In genomic region chr1:247966520-247967204, GRCh38 we compare ENCODE assay signal across 17 cellular contexts. TPM values are rescaled to one million over a fixed set of nuclear protein-coding genes. Genes with fewer than 3 reads are reported as not detected.
DNase-seq lines count a peak whose midpoint lies in the region; ATAC-seq and TF ChIP-seq lines count a peak whose summit lies in the region.
"Had no signal": no experiment of that assay in that cellular context is flagged by ENCODE, and none has a peak within 500 bp of the region (broad histone marks: within the 10 kb centered on the region; RNA-seq: fewer than 3 reads in every experiment).

No MANE protein-coding gene starts in this region.

- H3K27me3 Mint-ChIP-seq in activated CD4-positive, alpha-beta T cell treated with anti-CD3 and anti-CD28 coated beads for 36 hours, result no peaks in the 10 kb centered on the region
- no peaks in the 10 kb centered on the region for H3K27me3 Mint-ChIP-seq in CD4-positive, alpha-beta T cell

- H3K9me3 Mint-ChIP-seq in activated CD4-positive, alpha-beta T cell treated with anti-CD3 and anti-CD28 coated beads for 36 hours (ENCODE audit: low read depth), result peaks cover 4% of the 10 kb centered on the region
- no peaks in the 10 kb centered on the region for H3K9me3 Mint-ChIP-seq in CD4-positive, alpha-beta T cell

- ATAC-seq in GM19395 (IDR thresholded peaks at IDR 0.05; ENCODE audit: unreplicated experiment) (peak; percentile 95), HG02798 (IDR thresholded peaks at IDR 0.05; ENCODE audit: poor library complexity, unreplicated experiment) (peak; percentile 68), HG03469 (IDR thresholded peaks at IDR 0.05; ENCODE audit: unreplicated experiment) (peak; percentile 82)
- no peak for ATAC-seq in activated CD4-positive, alpha-beta T cell treated with anti-CD3 and anti-CD28 coated beads for 36 hours
- ATAC-seq in CD4-positive, alpha-beta T cell (ENCODE audit: poor library complexity), result no peak
- ATAC-seq: activated T-cell treated with anti-CD3 and anti-CD28 coated beads, Interleukin-2, amount 50 U/mL, for 72 hours had no signal

- H3K36me3 Mint-ChIP-seq in activated CD4-positive, alpha-beta T cell treated with anti-CD3 and anti-CD28 coated beads for 36 hours (ENCODE audit: low read depth), result peaks cover 11% of the 10 kb centered on the region
- peaks cover 15% of the 10 kb centered on the region for H3K36me3 Mint-ChIP-seq in CD4-positive, alpha-beta T cell (ENCODE audit: low read depth)

- no peaks in the 10 kb centered on the region for H3K36me3 ChIP-seq in hepatocyte (replicated peaks; ENCODE audit: insufficient read depth, low read depth)
- H3K36me3 ChIP-seq: vagina had no signal

- no peak overlapping the region for H2AFZ ChIP-seq in hepatocyte

- POLR2A ChIA-PET in activated CD4-positive, alpha-beta T cell treated with anti-CD3 and anti-CD28 coated beads for 36 hours (lab: Charles Lee), result no interaction called here
- POLR2A ChIA-PET in CD4-positive, alpha-beta T cell (lab: Charles Lee), result no interaction called here

- H3K4me1 ChIP-seq in hepatocyte (ENCODE audit: insufficient read depth), result no peaks in the 10 kb centered on the region
- H3K4me1 ChIP-seq: vagina had no signal

- H3K27ac ChIP-seq in hepatocyte, result no peak overlapping the region
- no peak overlapping the region for H3K27ac ChIP-seq in CD4-positive, alpha-beta T cell (ENCODE audit: low read depth, low read length)
- H3K27ac ChIP-seq: vagina, VCaP had no signal

- intact Hi-C loops in activated CD4-positive, alpha-beta T cell treated with anti-CD3 and anti-CD28 coated beads for 36 hours (cut with DNase I, micrococcal nuclease), result no loop called here
- intact Hi-C loops in CD4-positive, alpha-beta T cell (cut with DNase I, micrococcal nuclease), result no loop called here

- H3K4me3 Mint-ChIP-seq in activated CD4-positive, alpha-beta T cell treated with anti-CD3 and anti-CD28 coated beads for 36 hours, result no peak overlapping the region
- no peak overlapping the region for H3K4me3 Mint-ChIP-seq in CD4-positive, alpha-beta T cell
- H3K4me3 Mint-ChIP-seq: activated T-cell treated with anti-CD3 and anti-CD28 coated beads, Interleukin-2, amount 50 U/mL, for 72 hours had no signal

- H3K4me3 ChIP-seq in hepatocyte, result no peak overlapping the region
- H3K4me3 ChIP-seq: vagina had no signal

- H4K20me1 ChIP-seq in hepatocyte (ENCODE audit: insufficient read depth, poor library complexity, severe bottlenecking), result no peaks in the 10 kb centered on the region

- H3K27me3 ChIP-seq in hepatocyte, result no peaks in the 10 kb centered on the region
- H3K27me3 ChIP-seq in CD4-positive, alpha-beta T cell (ENCODE audit: control insufficient read depth, insufficient read depth, low read length), result no peaks in the 10 kb centered on the region
- H3K27me3 ChIP-seq: vagina had no signal

- DNase-seq in CD1c-positive myeloid dendritic cell (ENCODE audit: extremely low spot score), result peak; percentile 5
- DNase-seq in hepatocyte (ENCODE audit: low spot score), result no peak
- no peak for DNase-seq in activated CD4-positive, alpha-beta T cell treated with anti-CD3 and anti-CD28 coated beads for 36 hours
- DNase-seq in CD4-positive, alpha-beta T cell, result no peak
- DNase-seq in COLO668 (lab: John Stamatoyannopoulos, UW; ENCODE audit: unreplicated experiment), result no peak
- DNase-seq: activated T-cell treated with anti-CD3 and anti-CD28 coated beads, Interleukin-2, amount 50 U/mL, for 72 hours; erythroblast; GDM1; H7; NCI-H2107 had no signal

- no peak overlapping the region for H3K4me2 ChIP-seq in hepatocyte

- H3K4me1 Mint-ChIP-seq in activated CD4-positive, alpha-beta T cell treated with anti-CD3 and anti-CD28 coated beads for 36 hours, result peaks cover 9% of the 10 kb centered on the region
- H3K4me1 Mint-ChIP-seq in CD4-positive, alpha-beta T cell (ENCODE audit: low read depth), result no peaks in the 10 kb centered on the region

- no peak for TF ChIP-seq CTCF in hepatocyte (IDR thresholded peaks at IDR 0.05; ENCODE audit: poor library complexity)
- no peak for TF ChIP-seq CTCF in CD4-positive, alpha-beta T cell (IDR thresholded peaks at IDR 0.05)

- 74% methylated on average over 5 of the region's 5 CpGs for WGBS in hepatocyte (ENCODE audit: low lambda C conversion rate, missing lambda C conversion rate)

- H3K79me2 ChIP-seq in hepatocyte, result no peaks in the 10 kb centered on the region

- CTCF ChIA-PET in activated CD4-positive, alpha-beta T cell treated with anti-CD3 and anti-CD28 coated beads for 36 hours (lab: Charles Lee), result no interaction called here
- CTCF ChIA-PET in CD4-positive, alpha-beta T cell (lab: Charles Lee), result no interaction called here

- H3K27ac Mint-ChIP-seq in activated CD4-positive, alpha-beta T cell treated with anti-CD3 and anti-CD28 coated beads for 36 hours, result no peak overlapping the region
- no peak overlapping the region for H3K27ac Mint-ChIP-seq in CD4-positive, alpha-beta T cell
- H3K27ac Mint-ChIP-seq: activated T-cell treated with anti-CD3 and anti-CD28 coated beads, Interleukin-2, amount 50 U/mL, for 72 hours had no signal

- no peaks in the 10 kb centered on the region for H3K9me3 ChIP-seq in hepatocyte (ENCODE audit: low read depth)
- H3K9me3 ChIP-seq in CD4-positive, alpha-beta T cell (ENCODE audit: control insufficient read depth, low read length), result no peaks in the 10 kb centered on the region
- H3K9me3 ChIP-seq: vagina had no signal

- H3K9me2 ChIP-seq in hepatocyte (replicated peaks; ENCODE audit: insufficient read depth), result no peaks in the 10 kb centered on the region

RNA-seq across cellular contexts. Expression of gene OR2AK2, which starts 1.6 kb away (rescaled TPM):
- total RNA-seq in hepatocyte, result not detected in 2 replicates
- polyA plus RNA-seq in hepatocyte, result not detected in 2 replicates
- total RNA-seq in activated CD4-positive, alpha-beta T cell treated with anti-CD3 and anti-CD28 coated beads for 36 hours, result not detected
- under 1 TPM; 0.22 to 0.70 TPM for total RNA-seq in CD4-positive, alpha-beta T cell
- total RNA-seq: bronchial epithelial cell, H7, RPMI7951, vagina had no signal

RNA-seq across cellular contexts. Expression of gene OR2L8, which starts 18.0 kb away (rescaled TPM):
- total RNA-seq in hepatocyte, result not detected in 2 replicates
- not detected in 2 replicates for polyA plus RNA-seq in hepatocyte
- total RNA-seq in activated CD4-positive, alpha-beta T cell treated with anti-CD3 and anti-CD28 coated beads for 36 hours, result not detected
- total RNA-seq in CD4-positive, alpha-beta T cell, result under 1 TPM; 0.55 to 0.78 TPM
- total RNA-seq: activated T-cell treated with anti-CD3 and anti-CD28 coated beads, Interleukin-2, amount 50 U/mL, for 72 hours; bronchial epithelial cell; H7; RPMI7951; vagina had no signal

RNA-seq across cellular contexts. Expression of gene OR2AJ1, which starts 42.0 kb away (rescaled TPM):
- not detected in 2 replicates for total RNA-seq in hepatocyte
- polyA plus RNA-seq in hepatocyte, result not detected in 2 replicates
- total RNA-seq in activated CD4-positive, alpha-beta T cell treated with anti-CD3 and anti-CD28 coated beads for 36 hours, result not detected
- total RNA-seq in CD4-positive, alpha-beta T cell, result not detected
- total RNA-seq: activated T-cell treated with anti-CD3 and anti-CD28 coated beads, Interleukin-2, amount 50 U/mL, for 72 hours; bronchial epithelial cell; H7; RPMI7951; vagina had no signal

RNA-seq across cellular contexts. Expression of gene OR2T8, which starts 46.6 kb away (rescaled TPM):
- not detected in 2 replicates for total RNA-seq in hepatocyte
- not detected in 2 replicates for polyA plus RNA-seq in hepatocyte
- total RNA-seq in activated CD4-positive, alpha-beta T cell treated with anti-CD3 and anti-CD28 coated beads for 36 hours, result not detected
- under 1 TPM in 1 of 2 experiments, not detected in 1; 0.25 TPM for total RNA-seq in CD4-positive, alpha-beta T cell
- total RNA-seq: activated T-cell treated with anti-CD3 and anti-CD28 coated beads, Interleukin-2, amount 50 U/mL, for 72 hours; bronchial epithelial cell; H7; RPMI7951 had no signal

RNA-seq across cellular contexts. Expression of gene OR2L5, which starts 46.8 kb away (rescaled TPM):
- not detected in 2 replicates for total RNA-seq in hepatocyte
- polyA plus RNA-seq in hepatocyte, result not detected in 2 replicates
- not detected for total RNA-seq in activated CD4-positive, alpha-beta T cell treated with anti-CD3 and anti-CD28 coated beads for 36 hours
- not detected for total RNA-seq in CD4-positive, alpha-beta T cell
- total RNA-seq: bronchial epithelial cell, H7, RPMI7951, vagina had no signal

Comparison
In these comparisons a context has a peak if more than half of its experiments do, and no peak if none do; other contexts are left out.
1. ATAC-seq: peak in GM19395 (single experiment), HG02798 (single experiment) and HG03469 (single experiment); none in activated CD4-positive, alpha-beta T cell treated with anti-CD3 and anti-CD28 coated beads for 36 hours (single experiment) and CD4-positive, alpha-beta T cell (single experiment).